21 cellular contexts compared by ENCODE assay signal in the genomic region with DNA sequence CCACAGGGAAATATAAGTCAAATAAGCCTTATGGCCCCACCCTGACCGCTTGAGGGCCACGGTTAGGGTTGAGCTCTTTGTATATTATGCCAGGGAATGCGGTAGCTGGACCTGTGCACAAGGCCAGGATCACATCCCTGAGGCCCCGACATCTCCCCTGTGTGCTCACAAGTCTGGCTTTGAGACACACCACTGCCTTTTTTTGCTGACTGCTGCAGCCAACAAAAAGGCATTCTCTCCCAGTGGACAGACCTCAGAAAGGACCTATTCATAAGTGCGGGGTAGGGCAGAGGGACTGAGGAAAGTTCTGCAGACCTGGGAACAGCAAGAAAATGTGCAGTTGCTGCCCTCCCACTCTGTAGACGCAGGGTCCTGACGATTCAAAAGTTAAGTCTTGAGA. TPM values are rescaled to one million over a fixed set of nuclear protein-coding genes. Genes with fewer than 3 reads are reported as not detected.
DNase-seq lines count a peak whose midpoint lies in the region; ATAC-seq and TF ChIP-seq lines count a peak whose summit lies in the region.
"Had no signal": no experiment of that assay in that cellular context is flagged by ENCODE, and none has a peak within 500 bp of the region (broad histone marks: within the 10 kb centered on the region; RNA-seq: fewer than 3 reads in every experiment).

No MANE protein-coding gene starts in this region.

- no peaks in the 10 kb centered on the region for H3K9me3 ChIP-seq in CD8-positive, alpha-beta T cell (ENCODE audit: low read length)
- H3K9me3 ChIP-seq: ascending aorta; BLaER1 treated with 17β-estradiol and CSF1 and Interleukin-3, amounts not matched to agents 10 nM and 100 nM; heart left ventricle had no signal

- TF ChIP-seq CTCF in CD8-positive, alpha-beta T cell (IDR thresholded peaks at IDR 0.05) = no peak
- TF ChIP-seq CTCF in RWPE1 (conservative IDR thresholded peaks at IDR 0.05; ENCODE audit: low read depth) = no peak
- no peak for TF ChIP-seq CTCF in glutamatergic neuron (IDR thresholded peaks at IDR 0.05; ENCODE audit: partially characterized antibody, unreplicated experiment)
- TF ChIP-seq CTCF in endothelial cell (IDR thresholded peaks at IDR 0.05; ENCODE audit: unreplicated experiment) = no peak

- H3K9me3 Mint-ChIP-seq in CD8-positive, alpha-beta T cell = no peaks in the 10 kb centered on the region
- no peaks in the 10 kb centered on the region for H3K9me3 Mint-ChIP-seq in glutamatergic neuron (ENCODE audit: unreplicated experiment)
- no peaks in the 10 kb centered on the region for H3K9me3 Mint-ChIP-seq in endothelial cell (ENCODE audit: unreplicated experiment)

- H3K4me3 Mint-ChIP-seq in CD8-positive, alpha-beta T cell = no peak overlapping the region
- no peak overlapping the region for H3K4me3 Mint-ChIP-seq in glutamatergic neuron (ENCODE audit: unreplicated experiment)
- H3K4me3 Mint-ChIP-seq in endothelial cell (ENCODE audit: unreplicated experiment) = no peak overlapping the region

- POLR2A ChIA-PET in CD8-positive, alpha-beta T cell (lab: Charles Lee) = interaction anchor here (1.2 kb wide), 1 partner anchor 31 kb away, joined by 3 read pairs; a partner anchor contains a TSS
- POLR2A ChIA-PET in RWPE1 (lab: Yijun Ruan, JAX; ENCODE audit: low non-redundant PET) = no interaction called here

- no peak overlapping the region for H3K27ac ChIP-seq in CD8-positive, alpha-beta T cell (ENCODE audit: low read depth, low read length)
- peak overlapping the region; percentile 39 for H3K27ac ChIP-seq in RWPE1
- H3K27ac ChIP-seq: BLaER1 treated with 17β-estradiol and CSF1 and Interleukin-3, amounts not matched to agents 10 nM and 100 nM; coronary artery; parathyroid adenoma had no signal

- no peaks in the 10 kb centered on the region for H3K36me3 ChIP-seq in CD8-positive, alpha-beta T cell (ENCODE audit: insufficient read depth, low read length)

- DNase-seq in CD8-positive, alpha-beta T cell = no peak
- no peak for DNase-seq in RWPE1 (ENCODE audit: low spot score)
- DNase-seq in hippocampal formation (lab: John Stamatoyannopoulos, UW) = peak; percentile 55 to 56
- DNase-seq in putamen (ENCODE audit: low spot score) = peak; percentile 51
- DNase-seq in glutamatergic neuron = no peak
- DNase-seq in middle frontal gyrus (ENCODE audit: extremely low spot score, low spot score) = no peak
- DNase-seq in endothelial cell (ENCODE audit: low spot score) = no peak
- DNase-seq: activated gamma-delta T cell; DND-41; erythroblast; heart left ventricle; kidney; NCI-H1694; NCI-H446 treated with DMSO at 0.1 percent for 48 hours; stimulated activated naive CD4-positive, alpha-beta T cell had no signal

- H3K27me3 ChIP-seq in CD8-positive, alpha-beta T cell (ENCODE audit: insufficient read depth, low read length) = no peaks in the 10 kb centered on the region
- H3K27me3 ChIP-seq: ascending aorta; BLaER1 treated with 17β-estradiol and CSF1 and Interleukin-3, amounts not matched to agents 10 nM and 100 nM; heart left ventricle had no signal

- H3K27ac Mint-ChIP-seq in CD8-positive, alpha-beta T cell = peak overlapping the region; percentile 11
- no peak overlapping the region for H3K27ac Mint-ChIP-seq in glutamatergic neuron (ENCODE audit: unreplicated experiment)
- H3K27ac Mint-ChIP-seq in endothelial cell (ENCODE audit: unreplicated experiment) = no peak overlapping the region

- CTCF ChIA-PET in CD8-positive, alpha-beta T cell (lab: Charles Lee) = interaction anchor here (1.4 kb wide), 1 partner anchor 52 kb away, joined by 4 read pairs; no protein-coding TSS in a partner anchor
- CTCF ChIA-PET in RWPE1 (lab: Yijun Ruan, JAX) = interaction anchor here (1.1 kb wide), 1 partner anchor 57 kb away, joined by 3 read pairs; a partner anchor contains a TSS

- intact Hi-C loops in CD8-positive, alpha-beta T cell (cut with DNase I, micrococcal nuclease) = no loop called here

- peaks cover 16% of the 10 kb centered on the region for H3K36me3 Mint-ChIP-seq in CD8-positive, alpha-beta T cell
- no peaks in the 10 kb centered on the region for H3K36me3 Mint-ChIP-seq in glutamatergic neuron (ENCODE audit: unreplicated experiment)
- H3K36me3 Mint-ChIP-seq in endothelial cell (ENCODE audit: low read depth, unreplicated experiment) = peaks cover 3% of the 10 kb centered on the region

- no peak for ATAC-seq in CD8-positive, alpha-beta T cell
- ATAC-seq: heart left ventricle had no signal

- peaks cover 22% of the 10 kb centered on the region for H3K4me1 Mint-ChIP-seq in CD8-positive, alpha-beta T cell (ENCODE audit: low read depth)
- H3K4me1 Mint-ChIP-seq in glutamatergic neuron (ENCODE audit: low read depth, unreplicated experiment) = peaks cover 14% of the 10 kb centered on the region
- H3K4me1 Mint-ChIP-seq in endothelial cell (ENCODE audit: unreplicated experiment) = peaks cover 37% of the 10 kb centered on the region

- H3K4me3 ChIP-seq in CD8-positive, alpha-beta T cell (ENCODE audit: low read depth, low read length) = no peak overlapping the region
- H3K4me3 ChIP-seq: ascending aorta; BLaER1 treated with 17β-estradiol and CSF1 and Interleukin-3, amounts not matched to agents 10 nM and 100 nM; coronary artery; heart left ventricle; SK-N-MC; smooth muscle cell had no signal

- H3K4me1 ChIP-seq in CD8-positive, alpha-beta T cell (ENCODE audit: insufficient read depth, low read length) = peaks cover 14% of the 10 kb centered on the region

- H3K27me3 Mint-ChIP-seq in CD8-positive, alpha-beta T cell (ENCODE audit: low read depth) = no peaks in the 10 kb centered on the region
- H3K27me3 Mint-ChIP-seq in glutamatergic neuron (ENCODE audit: unreplicated experiment) = peaks cover under 1% of the 10 kb centered on the region
- H3K27me3 Mint-ChIP-seq in endothelial cell (ENCODE audit: unreplicated experiment) = peaks cover 4% of the 10 kb centered on the region

RNA-seq across cellular contexts. Expression of a gene that starts 3.4 kb away (rescaled TPM):
- 100 to 1,000 TPM; 133 to 134 TPM for total RNA-seq in CD8-positive, alpha-beta T cell
- total RNA-seq in glutamatergic neuron (ENCODE audit: unreplicated experiment) (23.6 TPM), endothelial cell (ENCODE audit: unreplicated experiment) (41.3 TPM)

RNA-seq across cellular contexts. Expression of a gene that starts 24.1 kb away (rescaled TPM):
- 1 to 10 TPM; 9.4 to 9.8 TPM for total RNA-seq in CD8-positive, alpha-beta T cell
- 6.1 TPM for total RNA-seq in glutamatergic neuron (ENCODE audit: unreplicated experiment)
- 25.4 TPM for total RNA-seq in endothelial cell (ENCODE audit: unreplicated experiment)

RNA-seq across cellular contexts. Expression of a gene that starts 31.0 kb away (rescaled TPM):
- total RNA-seq in CD8-positive, alpha-beta T cell = 10 to 100 TPM; 52.1 to 55.9 TPM
- total RNA-seq in glutamatergic neuron (ENCODE audit: unreplicated experiment) (161 TPM), endothelial cell (ENCODE audit: unreplicated experiment) (87.4 TPM)

RNA-seq across cellular contexts. Expression of a gene that starts 56.8 kb away (rescaled TPM):
- total RNA-seq in CD8-positive, alpha-beta T cell = 100 to 1,000 TPM; 208 to 218 TPM
- total RNA-seq in glutamatergic neuron (ENCODE audit: unreplicated experiment) (109 TPM), endothelial cell (ENCODE audit: unreplicated experiment) (93.6 TPM)

RNA-seq across cellular contexts. Expression of a gene that starts 57.4 kb away (rescaled TPM):
- 10 to 100 TPM; 10.8 to 11.7 TPM for total RNA-seq in CD8-positive, alpha-beta T cell
- total RNA-seq in glutamatergic neuron (ENCODE audit: unreplicated experiment) (43.0 TPM), endothelial cell (ENCODE audit: unreplicated experiment) (37.1 TPM)

Comparison
In these comparisons a context has a peak if more than half of its experiments do, and no peak if none do; other contexts are left out.
1. DNase-seq: peak in hippocampal formation (2 of 2) and putamen (single experiment); none in CD8-positive, alpha-beta T cell (0 of 7), RWPE1 (single experiment), glutamatergic neuron (single experiment), middle frontal gyrus (single experiment) and endothelial cell (single experiment).